ENCODE assay signal across 1 cellular context in genomic region chr13:32595306-32595705, GRCh38.
TF ChIP-seq lines count a peak whose summit lies in the region.

No MANE protein-coding gene starts in this region.

TF ChIP-seq in GM12878, 131 proteins besides CTCF, POLR2A, EP300 and RAD21:
- TF ChIP-seq LARP7 (IDR thresholded peaks at IDR 0.05) (no peak), IKZF1 (conservative IDR thresholded peaks at IDR 0.05) (no peak), USF2 (IDR thresholded peaks at IDR 0.05; ENCODE audit: borderline replicate concordance, low read depth, low read length) (no peak), IRF5 (IDR thresholded peaks at IDR 0.05; ENCODE audit: borderline replicate concordance) (no peak), SMAD5 (IDR thresholded peaks at IDR 0.05; ENCODE audit: low read depth) (no peak), TCF12 (IDR thresholded peaks at IDR 0.05; ENCODE audit: low read depth, low read length) (no peak), RELA (IDR thresholded peaks at IDR 0.05; ENCODE audit: borderline replicate concordance, partially characterized antibody) (no peak), SREBF2 (IDR thresholded peaks at IDR 0.05; ENCODE audit: low read length) (no peak), CREB1 (IDR thresholded peaks at IDR 0.05; ENCODE audit: low read depth) (no peak), NR2F1 (conservative IDR thresholded peaks at IDR 0.05) (no peak), BCLAF1 (IDR thresholded peaks at IDR 0.05) (no peak), JUND (IDR thresholded peaks at IDR 0.05; ENCODE audit: low read depth, low read length) (no peak), NR2C1 (IDR thresholded peaks at IDR 0.05) (no peak), ZNF384 (IDR thresholded peaks at IDR 0.05; ENCODE audit: borderline replicate concordance, low read depth, low read length) (no peak), JUNB (IDR thresholded peaks at IDR 0.05) (no peak)
